In the genomic region with DNA sequence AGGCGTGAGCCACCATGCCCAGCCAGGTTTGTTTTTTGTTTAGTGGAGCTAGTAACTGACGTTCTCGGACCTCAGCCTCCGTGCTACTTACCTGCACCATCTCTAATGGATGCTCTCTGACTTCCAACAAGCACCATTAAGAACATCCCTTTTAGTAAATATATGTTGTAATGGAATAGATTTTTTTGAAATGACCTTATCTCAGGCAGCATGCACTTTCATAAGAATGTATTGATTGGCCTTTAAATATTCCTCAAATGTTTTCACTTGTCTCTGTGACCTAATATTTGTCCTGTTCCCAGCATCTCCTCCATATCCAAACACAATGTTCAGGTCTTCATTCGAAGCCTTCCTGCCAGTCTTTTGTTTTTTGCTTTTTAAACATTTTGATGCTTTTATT, we compare ENCODE assay signal across 1 cellular context.
TF ChIP-seq lines count a peak whose summit lies in the region.

No MANE protein-coding gene starts in this region.

TF ChIP-seq in HepG2, 621 proteins besides CTCF, POLR2A, EP300 and RAD21 (continued from another document and continues in another):
- TF ChIP-seq ARID4A (CRISPR knock-in tag; IDR thresholded peaks at IDR 0.05; ENCODE audit: borderline replicate concordance) (peak; percentile 20; the same call in 1 of the 2 replicates), ZNF235 (CRISPR knock-in tag; IDR thresholded peaks at IDR 0.05; ENCODE audit: borderline replicate concordance) (no peak), ZNF609 (CRISPR knock-in tag; IDR thresholded peaks at IDR 0.05; ENCODE audit: borderline replicate concordance) (peak; percentile 53; the same call in 1 of the 2 replicates), HMG20A (CRISPR knock-in tag; IDR thresholded peaks at IDR 0.05; ENCODE audit: borderline replicate concordance) (peak; percentile 89), PAWR (CRISPR knock-in tag; IDR thresholded peaks at IDR 0.05; ENCODE audit: borderline replicate concordance) (no peak), HDAC1 (CRISPR knock-in tag; IDR thresholded peaks at IDR 0.05) (peak; percentile 42; the same call in 1 of the 2 replicates), KLF16 (CRISPR knock-in tag; IDR thresholded peaks at IDR 0.05) (0 out of 4 replicates have a peak, but pooled peaks of 1 of the 2 experiments have one; percentile 32), PPARG (CRISPR knock-in tag; conservative IDR thresholded peaks at IDR 0.05) (0 out of 2 replicates have a peak, but pooled peaks have one; percentile 39), GRHL1 (CRISPR knock-in tag; conservative IDR thresholded peaks at IDR 0.05) (no peak), POGK (CRISPR knock-in tag; conservative IDR thresholded peaks at IDR 0.05) (peak; percentile 30; the same call in 1 of the 2 replicates), ZMYM4 (CRISPR knock-in tag; IDR thresholded peaks at IDR 0.05) (peak; percentile 59), SNAI1 (CRISPR knock-in tag; IDR thresholded peaks at IDR 0.05; ENCODE audit: borderline replicate concordance) (no peak), MEF2D (CRISPR knock-in tag; IDR thresholded peaks at IDR 0.05) (peak; percentile 80; the same call in 1 of the 2 replicates), GFI1 (CRISPR knock-in tag; IDR thresholded peaks at IDR 0.05; ENCODE audit: borderline replicate concordance) (peak; percentile 52; the same call in 1 of the 2 replicates), MED1 (CRISPR knock-in tag; IDR thresholded peaks at IDR 0.05) (peak; percentile 77), ZBTB43 (CRISPR knock-in tag; conservative IDR thresholded peaks at IDR 0.05) (peak; percentile 20; the same call in 1 of the 2 replicates), SKI (IDR thresholded peaks at IDR 0.05; ENCODE audit: partially characterized antibody) (peak; percentile 58), ZNF484 (CRISPR knock-in tag; IDR thresholded peaks at IDR 0.05; ENCODE audit: borderline replicate concordance, low read depth) (no peak), ZKSCAN8 (CRISPR knock-in tag; IDR thresholded peaks at IDR 0.05; ENCODE audit: borderline replicate concordance) (0 out of 2 replicates have a peak, but pooled peaks have one; percentile 61), JUND (CRISPR knock-in tag; IDR thresholded peaks at IDR 0.05) (peak; percentile 60; the same call in 1 of the 2 replicates), SOX6 (IDR thresholded peaks at IDR 0.05) (no peak), SOX6 (CRISPR knock-in tag; IDR thresholded peaks at IDR 0.05) (peak; percentile 89), ELF3 (CRISPR knock-in tag; IDR thresholded peaks at IDR 0.05) (0 out of 2 replicates have a peak, but pooled peaks have one; percentile 33), ZNF124 (CRISPR knock-in tag; IDR thresholded peaks at IDR 0.05) (no peak), ZBTB21 (CRISPR knock-in tag; IDR thresholded peaks at IDR 0.05) (peak; percentile 60; the same call in 1 of the 2 replicates)
- TF ChIP-seq, protein P1, sequence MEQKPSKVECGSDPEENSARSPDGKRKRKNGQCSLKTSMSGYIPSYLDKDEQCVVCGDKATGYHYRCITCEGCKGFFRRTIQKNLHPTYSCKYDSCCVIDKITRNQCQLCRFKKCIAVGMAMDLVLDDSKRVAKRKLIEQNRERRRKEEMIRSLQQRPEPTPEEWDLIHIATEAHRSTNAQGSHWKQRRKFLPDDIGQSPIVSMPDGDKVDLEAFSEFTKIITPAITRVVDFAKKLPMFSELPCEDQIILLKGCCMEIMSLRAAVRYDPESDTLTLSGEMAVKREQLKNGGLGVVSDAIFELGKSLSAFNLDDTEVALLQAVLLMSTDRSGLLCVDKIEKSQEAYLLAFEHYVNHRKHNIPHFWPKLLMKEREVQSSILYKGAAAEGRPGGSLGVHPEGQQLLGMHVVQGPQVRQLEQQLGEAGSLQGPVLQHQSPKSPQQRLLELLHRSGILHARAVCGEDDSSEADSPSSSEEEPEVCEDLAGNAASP (CRISPR knock-in tag; IDR thresholded peaks at IDR 0.05; ENCODE audit: borderline replicate concordance), result peak; percentile 18; the same call in 1 of the 2 replicates
- TF ChIP-seq, protein P2, sequence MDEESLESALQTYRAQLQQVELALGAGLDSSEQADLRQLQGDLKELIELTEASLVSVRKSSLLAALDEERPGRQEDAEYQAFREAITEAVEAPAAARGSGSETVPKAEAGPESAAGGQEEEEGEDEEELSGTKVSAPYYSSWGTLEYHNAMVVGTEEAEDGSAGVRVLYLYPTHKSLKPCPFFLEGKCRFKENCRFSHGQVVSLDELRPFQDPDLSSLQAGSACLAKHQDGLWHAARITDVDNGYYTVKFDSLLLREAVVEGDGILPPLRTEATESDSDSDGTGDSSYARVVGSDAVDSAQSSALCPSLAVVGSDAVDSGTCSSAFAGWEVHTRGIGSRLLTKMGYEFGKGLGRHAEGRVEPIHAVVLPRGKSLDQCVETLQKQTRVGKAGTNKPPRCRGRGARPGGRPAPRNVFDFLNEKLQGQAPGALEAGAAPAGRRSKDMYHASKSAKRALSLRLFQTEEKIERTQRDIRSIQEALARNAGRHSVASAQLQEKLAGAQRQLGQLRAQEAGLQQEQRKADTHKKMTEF (CRISPR knock-in tag; IDR thresholded peaks at IDR 0.05), result peak; percentile 72; the same call in 1 of the 2 replicates
- TF ChIP-seq, protein P3, sequence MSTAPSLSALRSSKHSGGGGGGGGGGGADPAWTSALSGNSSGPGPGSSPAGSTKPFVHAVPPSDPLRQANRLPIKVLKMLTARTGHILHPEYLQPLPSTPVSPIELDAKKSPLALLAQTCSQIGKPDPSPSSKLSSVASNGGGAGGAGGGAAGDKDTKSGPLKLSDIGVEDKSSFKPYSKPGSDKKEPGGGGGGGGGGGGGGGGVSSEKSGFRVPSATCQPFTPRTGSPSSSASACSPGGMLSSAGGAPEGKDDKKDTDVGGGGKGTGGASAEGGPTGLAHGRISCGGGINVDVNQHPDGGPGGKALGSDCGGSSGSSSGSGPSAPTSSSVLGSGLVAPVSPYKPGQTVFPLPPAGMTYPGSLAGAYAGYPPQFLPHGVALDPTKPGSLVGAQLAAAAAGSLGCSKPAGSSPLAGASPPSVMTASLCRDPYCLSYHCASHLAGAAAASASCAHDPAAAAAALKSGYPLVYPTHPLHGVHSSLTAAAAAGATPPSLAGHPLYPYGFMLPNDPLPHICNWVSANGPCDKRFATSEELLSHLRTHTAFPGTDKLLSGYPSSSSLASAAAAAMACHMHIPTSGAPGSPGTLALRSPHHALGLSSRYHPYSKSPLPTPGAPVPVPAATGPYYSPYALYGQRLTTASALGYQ (CRISPR knock-in tag; IDR thresholded peaks at IDR 0.05), result peak; percentile 62; the same call in 1 of the 2 replicates
- TF ChIP-seq, protein P4, sequence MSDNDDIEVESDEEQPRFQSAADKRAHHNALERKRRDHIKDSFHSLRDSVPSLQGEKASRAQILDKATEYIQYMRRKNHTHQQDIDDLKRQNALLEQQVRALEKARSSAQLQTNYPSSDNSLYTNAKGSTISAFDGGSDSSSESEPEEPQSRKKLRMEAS (IDR thresholded peaks at IDR 0.05), result 0 out of 2 replicates have a peak, but pooled peaks have one; percentile 12
- TF ChIP-seq, protein P5, sequence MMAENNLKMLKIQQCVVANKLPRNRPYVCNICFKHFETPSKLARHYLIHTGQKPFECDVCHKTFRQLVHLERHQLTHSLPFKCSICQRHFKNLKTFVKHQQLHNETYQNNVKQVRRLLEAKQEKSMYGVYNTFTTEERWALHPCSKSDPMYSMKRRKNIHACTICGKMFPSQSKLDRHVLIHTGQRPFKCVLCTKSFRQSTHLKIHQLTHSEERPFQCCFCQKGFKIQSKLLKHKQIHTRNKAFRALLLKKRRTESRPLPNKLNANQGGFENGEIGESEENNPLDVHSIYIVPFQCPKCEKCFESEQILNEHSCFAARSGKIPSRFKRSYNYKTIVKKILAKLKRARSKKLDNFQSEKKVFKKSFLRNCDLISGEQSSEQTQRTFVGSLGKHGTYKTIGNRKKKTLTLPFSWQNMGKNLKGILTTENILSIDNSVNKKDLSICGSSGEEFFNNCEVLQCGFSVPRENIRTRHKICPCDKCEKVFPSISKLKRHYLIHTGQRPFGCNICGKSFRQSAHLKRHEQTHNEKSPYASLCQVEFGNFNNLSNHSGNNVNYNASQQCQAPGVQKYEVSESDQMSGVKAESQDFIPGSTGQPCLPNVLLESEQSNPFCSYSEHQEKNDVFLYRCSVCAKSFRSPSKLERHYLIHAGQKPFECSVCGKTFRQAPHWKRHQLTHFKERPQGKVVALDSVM (CRISPR knock-in tag; IDR thresholded peaks at IDR 0.05), result peak; percentile 33; the same call in 1 of the 2 replicates
